ENCODE assay signal across 3 cellular contexts in genomic region chr2:184517402-184517801, GRCh38.
TF ChIP-seq lines count a peak whose summit lies in the region.

No MANE protein-coding gene starts in this region.

TF ChIP-seq in A549, 52 proteins besides CTCF, POLR2A, EP300 and RAD21:
- no peak for TF ChIP-seq RNF2 (IDR thresholded peaks at IDR 0.05; ENCODE audit: borderline replicate concordance, low read depth)
- no peak for TF ChIP-seq ZFP36 (IDR thresholded peaks at IDR 0.05; ENCODE audit: borderline replicate concordance, partially characterized antibody)
- TF ChIP-seq ELK1 (IDR thresholded peaks at IDR 0.05; ENCODE audit: low read depth, low read length): no peak
- TF ChIP-seq KDM5A (IDR thresholded peaks at IDR 0.05): no peak
- no peak for TF ChIP-seq REST (IDR thresholded peaks at IDR 0.05)
- TF ChIP-seq HOXB13 (CRISPR knock-in tag; IDR thresholded peaks at IDR 0.05; ENCODE audit: low read depth): no peak
- TF ChIP-seq MAFK (IDR thresholded peaks at IDR 0.05; ENCODE audit: partially characterized antibody): peak; percentile 22
- no peak for TF ChIP-seq KDM1A (IDR thresholded peaks at IDR 0.05; ENCODE audit: low read depth)
TF ChIP-seq in A549: peak in this region for 1.

TF ChIP-seq in IMR-90, 13 proteins besides CTCF, POLR2A, EP300 and RAD21:
- TF ChIP-seq MAFK (IDR thresholded peaks at IDR 0.05; ENCODE audit: low read depth, low read length) (peak; percentile 37; the same call in 1 of the 2 replicates), CEBPB (IDR thresholded peaks at IDR 0.05; ENCODE audit: low read depth, low read length) (no peak), BHLHE40 (IDR thresholded peaks at IDR 0.05; ENCODE audit: low read depth, low read length) (no peak)

TF ChIP-seq in K562, 482 proteins besides CTCF, POLR2A, EP300 and RAD21:
- TF ChIP-seq TAF7 (tag; IDR thresholded peaks at IDR 0.05) (no peak), ZNF316 (IDR thresholded peaks at IDR 0.05) (peak; percentile 55; the same call in 1 of the 2 replicates), C11orf30 (IDR thresholded peaks at IDR 0.05; ENCODE audit: low read depth) (peak; percentile 16; the same call in 1 of the 2 replicates)
